Comparison of ENCODE assay signal across 11 cellular contexts in the genomic region with DNA sequence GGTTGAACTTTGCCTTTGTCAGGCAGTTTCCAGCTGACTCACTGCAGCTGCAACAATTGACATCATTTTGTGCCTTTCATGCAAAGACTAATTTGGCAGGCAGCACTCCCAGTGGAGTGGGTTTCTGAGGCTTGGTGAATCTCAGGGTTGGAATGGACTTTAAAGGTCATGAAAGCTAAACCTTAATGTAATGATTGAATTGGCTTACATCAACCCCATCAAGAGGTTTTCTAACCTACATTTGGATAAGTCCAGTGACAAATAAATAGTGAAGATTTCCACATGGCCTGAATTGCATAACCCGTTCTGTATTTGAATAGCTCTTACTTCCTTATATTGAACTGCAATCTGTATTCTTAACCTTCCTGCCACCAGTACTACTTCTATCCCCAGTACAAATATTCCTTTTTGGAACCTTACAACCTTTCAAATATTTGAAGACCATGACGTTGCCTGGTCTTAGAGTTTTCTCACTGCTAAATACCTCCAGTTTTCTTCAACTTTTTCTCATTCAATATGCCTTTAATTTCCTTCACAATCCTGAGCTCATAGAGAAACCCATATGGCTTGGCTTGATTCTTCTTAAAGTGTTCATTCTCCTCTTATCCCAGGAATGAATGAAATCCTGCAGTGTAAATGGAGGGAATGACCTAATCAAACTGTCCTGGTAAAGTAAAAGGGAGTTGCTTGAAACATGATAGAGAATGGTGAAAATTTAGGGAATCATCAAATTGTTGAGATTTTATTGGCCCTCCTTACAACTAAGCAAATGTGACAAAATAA.
DNase-seq lines count a peak whose midpoint lies in the region; ATAC-seq and TF ChIP-seq lines count a peak whose summit lies in the region.
"Had no signal": no experiment of that assay in that cellular context is flagged by ENCODE, and none has a peak within 500 bp of the region (broad histone marks: within the 10 kb centered on the region; RNA-seq: fewer than 3 reads in every experiment).

No MANE protein-coding gene starts in this region.

- no peaks in the 10 kb centered on the region for H3K4me1 ChIP-seq in mucosa of descending colon (ENCODE audit: low read depth)

- H3K4me1 Mint-ChIP-seq in HFFc6 (ENCODE audit: low read depth): no peaks in the 10 kb centered on the region
- H3K4me1 Mint-ChIP-seq: CD4-positive, alpha-beta memory T cell; naive thymus-derived CD8-positive, alpha-beta T cell had no signal

- ATAC-seq in mucosa of descending colon (peak; percentile 37), HG02798 (IDR thresholded peaks at IDR 0.05; ENCODE audit: poor library complexity, unreplicated experiment) (no peak)
- ATAC-seq: naive thymus-derived CD8-positive, alpha-beta T cell had no signal

- intact Hi-C loops in mucosa of descending colon (cut with DNase I, micrococcal nuclease): no loop called here

- H3K36me3 ChIP-seq in mucosa of descending colon (ENCODE audit: low read depth): no peaks in the 10 kb centered on the region

- no peaks in the 10 kb centered on the region; the same call in 1 of the 2 replicates for H3K36me3 Mint-ChIP-seq in HFFc6 (ENCODE audit: low read depth)
- H3K36me3 Mint-ChIP-seq: CD4-positive, alpha-beta memory T cell had no signal

- in situ Hi-C loops in ACHN (cut with HindIII; ENCODE audit: low pct_ligation_motif_present, low pct_unique_long_range_greater_than_20kb, low sequenced_read_pairs): no loop called here

- H3K4me3 ChIP-seq in epithelial cell of proximal tubule (ENCODE audit: low read depth, low read length) (no peak overlapping the region), mucosa of descending colon (no peak overlapping the region)

- H3K9me3 Mint-ChIP-seq in HFFc6: peaks cover 31% of the 10 kb centered on the region

- DNase-seq in ACHN: peak; percentile 19
- peak; percentile 18 for DNase-seq in MV-4-11 (lab: John Stamatoyannopoulos, UW)
- peak; percentile 89 for DNase-seq in epithelial cell of proximal tubule (ENCODE audit: low read depth)
- peak in 1 of 3 donors; percentile 15 for DNase-seq in mucosa of descending colon
- no peak for DNase-seq in HFFc6
- DNase-seq in CD1c-positive myeloid dendritic cell (ENCODE audit: extremely low spot score): no peak
- DNase-seq in NCI-H1105 treated with DMSO at 0.1 percent for 48 hours (lab: John Stamatoyannopoulos, UW): no peak
- DNase-seq: activated CD4-positive, alpha-beta T cell treated with anti-CD3 and anti-CD28 coated beads for 48 hours; CD4-positive, alpha-beta memory T cell; naive thymus-derived CD8-positive, alpha-beta T cell had no signal

- H3K4me3 Mint-ChIP-seq in HFFc6: no peak overlapping the region
- H3K4me3 Mint-ChIP-seq: CD4-positive, alpha-beta memory T cell; naive thymus-derived CD8-positive, alpha-beta T cell had no signal

- no peaks in the 10 kb centered on the region for H3K9me3 ChIP-seq in mucosa of descending colon

- TF ChIP-seq CTCF in epithelial cell of proximal tubule (conservative IDR thresholded peaks at IDR 0.05; ENCODE audit: low read depth, low read length) (no peak), mucosa of descending colon (IDR thresholded peaks at IDR 0.05) (no peak), HFFc6 (IDR thresholded peaks at IDR 0.05) (no peak)

- H3K27ac Mint-ChIP-seq in HFFc6: no peak overlapping the region
- H3K27ac Mint-ChIP-seq: CD4-positive, alpha-beta memory T cell; naive thymus-derived CD8-positive, alpha-beta T cell had no signal

- no peaks in the 10 kb centered on the region for H3K27me3 Mint-ChIP-seq in HFFc6 (ENCODE audit: insufficient read depth)
- H3K27me3 Mint-ChIP-seq: CD4-positive, alpha-beta memory T cell; naive thymus-derived CD8-positive, alpha-beta T cell had no signal

Comparison
In these comparisons a context has a peak if more than half of its experiments do, and no peak if none do; other contexts are left out.
1. DNase-seq: peak in ACHN (single experiment), MV-4-11 (single experiment) and epithelial cell of proximal tubule (single experiment); none in HFFc6 (single experiment), CD1c-positive myeloid dendritic cell (single experiment) and NCI-H1105 treated with DMSO at 0.1 percent for 48 hours (single experiment).